ENCODE assay signal across 17 cellular contexts in the genomic region with DNA sequence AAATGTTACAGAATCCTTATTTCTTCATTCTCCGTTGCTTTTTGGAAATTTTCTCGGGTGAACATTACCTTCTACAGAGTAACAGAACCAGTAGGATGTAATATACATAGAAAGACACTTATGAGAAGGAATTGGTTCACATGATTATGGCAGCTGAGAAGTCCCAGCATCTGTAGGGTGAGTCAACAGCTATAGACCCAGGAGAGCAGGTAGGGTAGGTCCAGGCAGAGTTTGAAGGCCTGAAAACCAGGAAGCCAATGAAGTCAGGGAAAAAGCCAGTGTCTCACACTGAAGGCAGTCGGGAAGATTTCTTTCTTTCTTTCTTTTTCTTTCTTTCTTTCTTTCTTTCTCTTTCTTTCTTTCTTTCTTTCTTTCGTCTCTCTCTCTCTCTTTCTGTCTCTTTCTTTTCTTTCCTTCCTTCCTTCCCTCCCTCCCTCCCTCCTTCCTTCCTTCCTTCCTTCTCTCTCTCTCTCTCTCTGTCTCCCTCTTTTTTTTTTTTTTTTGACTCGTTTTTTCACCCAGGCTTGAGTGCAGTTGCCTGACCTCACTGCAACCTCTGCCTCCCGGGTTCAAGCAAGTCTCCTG. TPM values are rescaled to one million over a fixed set of nuclear protein-coding genes. Genes with fewer than 3 reads are reported as not detected.
DNase-seq lines count a peak whose midpoint lies in the region; ATAC-seq, FAIRE-seq and TF ChIP-seq lines count a peak whose summit lies in the region.
"Had no signal": no experiment of that assay in that cellular context is flagged by ENCODE, and none has a peak within 500 bp of the region (broad histone marks: within the 10 kb centered on the region; RNA-seq: fewer than 3 reads in every experiment).

No MANE protein-coding gene starts in this region.

- H3K27me3 ChIP-seq in RWPE2 (ENCODE audit: insufficient read depth, poor library complexity, severe bottlenecking) (no peaks in the 10 kb centered on the region), bronchial epithelial cell (ENCODE audit: control insufficient read depth, insufficient read depth, low read length) (peaks cover 2% of the 10 kb centered on the region), foreskin keratinocyte (no peaks in the 10 kb centered on the region)
- H3K27me3 ChIP-seq in CD8-positive, alpha-beta T cell (ENCODE audit: insufficient read depth, low read length): no peaks in the 10 kb centered on the region

- no peak overlapping the region for H3K4me3 ChIP-seq in RWPE2 (ENCODE audit: severe bottlenecking)
- no peak overlapping the region for H3K4me3 ChIP-seq in bronchial epithelial cell (ENCODE audit: low read depth, low read length)
- no peak overlapping the region for H3K4me3 ChIP-seq in CD8-positive, alpha-beta T cell (ENCODE audit: low read depth, low read length)

- no peaks in the 10 kb centered on the region for H3K9me3 ChIP-seq in RWPE2 (ENCODE audit: severe bottlenecking)
- no peaks in the 10 kb centered on the region for H3K9me3 ChIP-seq in CD8-positive, alpha-beta T cell (ENCODE audit: low read length)

- H3K27me3 Mint-ChIP-seq in CD8-positive, alpha-beta T cell (ENCODE audit: low read depth): no peaks in the 10 kb centered on the region
- H3K27me3 Mint-ChIP-seq: CD4-positive, alpha-beta T cell had no signal

- peaks cover 24% of the 10 kb centered on the region for H3K4me1 Mint-ChIP-seq in CD8-positive, alpha-beta T cell (ENCODE audit: low read depth)

- H3K4me3 Mint-ChIP-seq in CD8-positive, alpha-beta T cell: no peak overlapping the region
- H3K4me3 Mint-ChIP-seq: CD4-positive, alpha-beta T cell; H9; IgD-negative memory B cell had no signal

- TF ChIP-seq CTCF in RWPE2 (IDR thresholded peaks at IDR 0.05; ENCODE audit: poor library complexity, severe bottlenecking): no peak
- no peak for TF ChIP-seq CTCF in bronchial epithelial cell (IDR thresholded peaks at IDR 0.05; ENCODE audit: insufficient read depth, low read length, severe bottlenecking)
- no peak for TF ChIP-seq CTCF in foreskin keratinocyte (conservative IDR thresholded peaks at IDR 0.05)
- no peak for TF ChIP-seq CTCF in CD8-positive, alpha-beta T cell (IDR thresholded peaks at IDR 0.05)

- DNase-seq in RWPE2 (ENCODE audit: low spot score) (no peak), bronchial epithelial cell (ENCODE audit: low read depth) (peak; percentile 28), foreskin keratinocyte (peak in 1 of 2 donors; percentile 19), activated T-cell treated with anti-CD3 and anti-CD28 coated beads for 4 hours (no peak), Right ventricle myocardium inferior (ENCODE audit: missing footprints) (no peak)
- DNase-seq in CD8-positive, alpha-beta T cell: no peak
- DNase-seq: ACHN; Calu3; CD4-positive, alpha-beta T cell; GDM1; H9; KG1 had no signal

- no peak for FAIRE-seq in bronchial epithelial cell (lab: Jason Lieb, UNC)
- FAIRE-seq: A204.1, H1, HepG2 had no signal

- POLR2A ChIA-PET in CD8-positive, alpha-beta T cell (lab: Charles Lee): no interaction called here

- H3K9me3 Mint-ChIP-seq in CD8-positive, alpha-beta T cell: no peaks in the 10 kb centered on the region
- H3K9me3 Mint-ChIP-seq: CD4-positive, alpha-beta T cell; H9 had no signal

- H3K27ac ChIP-seq in RWPE2 (ENCODE audit: poor library complexity, severe bottlenecking) (no peak overlapping the region), foreskin keratinocyte (no peak overlapping the region)
- no peak overlapping the region for H3K27ac ChIP-seq in CD8-positive, alpha-beta T cell (ENCODE audit: low read depth, low read length)
- H3K27ac ChIP-seq: C4-2B had no signal

- H3K4me1 ChIP-seq in RWPE2 (ENCODE audit: insufficient read depth, poor library complexity, severe bottlenecking) (no peaks in the 10 kb centered on the region), foreskin keratinocyte (peaks cover 11% of the 10 kb centered on the region)
- peaks cover 23% of the 10 kb centered on the region for H3K4me1 ChIP-seq in CD8-positive, alpha-beta T cell (ENCODE audit: insufficient read depth, low read length)

- 0 out of 3 replicates have a peak, but pooled peaks have one; percentile 23 for ATAC-seq in RWPE2 (ENCODE audit: low read depth)
- peak; percentile 51 for ATAC-seq in foreskin keratinocyte
- ATAC-seq in Right ventricle myocardium inferior: no peak
- ATAC-seq in CD8-positive, alpha-beta T cell: no peak
- ATAC-seq: HepG2 had no signal

- intact Hi-C loops in Right ventricle myocardium inferior (cut with DNase I): no loop called here
- intact Hi-C loops in CD8-positive, alpha-beta T cell (cut with DNase I, micrococcal nuclease): no loop called here

- no peaks in the 10 kb centered on the region for H3K36me3 Mint-ChIP-seq in CD8-positive, alpha-beta T cell
- H3K36me3 Mint-ChIP-seq: IgD-negative memory B cell had no signal

- no peaks in the 10 kb centered on the region for H3K36me3 ChIP-seq in RWPE2 (ENCODE audit: low read depth)
- H3K36me3 ChIP-seq in bronchial epithelial cell (ENCODE audit: control insufficient read depth, insufficient read depth, low read length): no peaks in the 10 kb centered on the region
- no peaks in the 10 kb centered on the region for H3K36me3 ChIP-seq in CD8-positive, alpha-beta T cell (ENCODE audit: insufficient read depth, low read length)

- H3K27ac Mint-ChIP-seq in CD8-positive, alpha-beta T cell: no peak overlapping the region
- H3K27ac Mint-ChIP-seq: CD4-positive, alpha-beta T cell; H9; IgD-negative memory B cell had no signal

- CTCF ChIA-PET in CD8-positive, alpha-beta T cell (lab: Charles Lee): no interaction called here

RNA-seq across cellular contexts. Expression of gene YES1, which starts 15.1 kb away (rescaled TPM):
- total RNA-seq in bronchial epithelial cell (119 and 165 TPM in 2 replicates), foreskin keratinocyte (70.9 and 71.6 TPM in 2 replicates), Right ventricle myocardium inferior (23.5 TPM)
- 14.2 and 16.2 TPM in 2 replicates for polyA plus RNA-seq in foreskin keratinocyte
- total RNA-seq in CD8-positive, alpha-beta T cell: 10 to 100 TPM; 35.1 to 38.0 TPM

Comparison
In these comparisons a context has a peak if more than half of its experiments do, and no peak if none do; other contexts are left out.
1. ATAC-seq: peak in RWPE2 (single experiment) and foreskin keratinocyte (single experiment); none in Right ventricle myocardium inferior (single experiment) and CD8-positive, alpha-beta T cell (single experiment).